ENCODE assay signal across 10 cellular contexts in the genomic region with DNA sequence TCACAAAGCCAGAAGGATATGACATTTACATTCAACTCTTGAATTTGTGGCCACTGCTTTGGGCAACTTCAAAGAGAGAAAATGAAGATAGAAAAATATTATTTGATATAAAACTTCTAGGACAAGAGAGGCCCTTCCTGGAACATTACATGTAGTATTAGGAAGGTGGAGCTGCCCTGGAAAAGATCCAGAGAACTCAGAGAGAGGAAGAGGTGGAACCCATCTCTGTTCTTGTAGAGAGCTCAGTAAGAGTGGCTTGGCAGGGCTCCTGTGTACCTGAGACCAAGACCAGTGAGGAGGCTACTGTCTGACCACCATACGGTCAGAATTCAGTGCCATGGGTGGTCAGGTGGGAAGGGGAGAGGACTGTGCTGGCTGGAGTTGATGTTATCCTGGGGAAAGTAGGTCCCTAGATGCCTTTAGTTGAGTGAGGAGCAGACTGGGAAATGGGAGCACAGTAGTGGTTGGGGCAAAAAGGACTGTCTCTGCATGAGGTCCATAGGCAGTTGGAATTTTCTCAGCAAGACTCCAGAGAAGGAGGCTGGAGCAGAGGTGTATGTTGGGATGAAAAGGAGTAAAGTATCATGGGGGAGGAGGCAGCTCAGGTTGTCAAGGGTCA. TPM values are rescaled to one million over a fixed set of nuclear protein-coding genes. Genes with fewer than 3 reads are reported as not detected.
DNase-seq lines count a peak whose midpoint lies in the region; ATAC-seq and TF ChIP-seq lines count a peak whose summit lies in the region.
"Had no signal": no experiment of that assay in that cellular context is flagged by ENCODE, and none has a peak within 500 bp of the region (broad histone marks: within the 10 kb centered on the region; RNA-seq: fewer than 3 reads in every experiment).

No MANE protein-coding gene starts in this region.

- TF ChIP-seq EP300 in SK-N-SH (IDR thresholded peaks at IDR 0.05; ENCODE audit: borderline replicate concordance in 1 of 2, low read depth in 1 of 2, low read length in 1 of 2): no peak

- peaks cover 40 to 60% of the 10 kb centered on the region in 2 experiments for H3K4me1 ChIP-seq in SK-N-SH (ENCODE audit: control insufficient read depth in 1 of 2, insufficient read depth in 2 of 2, low read depth in 1 of 2, low read length in 1 of 2)
- H3K4me1 ChIP-seq in right atrium auricular region: peaks cover 0 to 64% of the 10 kb centered on the region in 2 donors
- peaks cover 15% of the 10 kb centered on the region for H3K4me1 ChIP-seq in smooth muscle cell (ENCODE audit: low read depth)

- H4K20me1 ChIP-seq in SK-N-SH (ENCODE audit: insufficient read depth): peaks cover 75% of the 10 kb centered on the region
- H4K20me1 ChIP-seq in SU-DHL-6 (ENCODE audit: low read depth, low read length): no peaks in the 10 kb centered on the region
- peaks cover 28% of the 10 kb centered on the region for H4K20me1 ChIP-seq in smooth muscle cell (ENCODE audit: low read depth)

- H3K4me2 ChIP-seq in SK-N-SH (peak overlapping the region; percentile 22; the same call in 1 of the 2 replicates), SU-DHL-6 (ENCODE audit: low read depth, low read length, poor library complexity, severe bottlenecking) (peak overlapping the region; percentile 49), smooth muscle cell (no peak overlapping the region)

- CTCF ChIA-PET in SK-N-SH (lab: Yijun Ruan, JAX): interaction anchor here (1.0 to 2.1 kb wide), 4 partner anchors 22 to 85 kb away, joined by 4 to 10 read pairs (median 4); no protein-coding TSS in a partner anchor

- H3K9me2 ChIP-seq in SK-N-SH: no peaks in the 10 kb centered on the region
- H3K9me2 ChIP-seq in SU-DHL-6 (replicated peaks; ENCODE audit: insufficient read depth, low read length): no peaks in the 10 kb centered on the region

- H3K9me3 ChIP-seq in SK-N-SH: no peaks in the 10 kb centered on the region
- no peaks in the 10 kb centered on the region for H3K9me3 ChIP-seq in SU-DHL-6 (ENCODE audit: insufficient read depth, low read length)
- peaks cover 0 to 6% of the 10 kb centered on the region in 2 donors for H3K9me3 ChIP-seq in right atrium auricular region
- H3K9me3 ChIP-seq in smooth muscle cell (replicated peaks; ENCODE audit: low read depth): no peaks in the 10 kb centered on the region
- H3K9me3 ChIP-seq: ovary had no signal

- H3K4me3 ChIP-seq in SK-N-SH (ENCODE audit: low read depth in 2 of 2, low read length in 1 of 2) (no peak overlapping the region), SU-DHL-6 (ENCODE audit: insufficient read depth, low read length, poor library complexity, severe bottlenecking) (peak overlapping the region; percentile 15), right atrium auricular region (no peak overlapping the region), smooth muscle cell (no peak overlapping the region)
- H3K4me3 ChIP-seq: ovary had no signal

- TF ChIP-seq CTCF in SK-N-SH (IDR thresholded peaks at IDR 0.05): no peak
- TF ChIP-seq CTCF in SU-DHL-6 (IDR thresholded peaks at IDR 0.05; ENCODE audit: insufficient read depth, low read length, poor library complexity, severe bottlenecking): no peak
- no peak for TF ChIP-seq CTCF in right atrium auricular region (IDR thresholded peaks at IDR 0.05)
- TF ChIP-seq CTCF in smooth muscle cell (IDR thresholded peaks at IDR 0.05; ENCODE audit: borderline replicate concordance, insufficient read depth, poor library complexity, severe bottlenecking): no peak

- H3K36me3 ChIP-seq in SK-N-SH (replicated peaks in 1 of 2; ENCODE audit: control insufficient read depth in 1 of 2, insufficient read depth in 2 of 2, low read length in 1 of 2) (peaks cover 36 to 50% of the 10 kb centered on the region in 2 experiments), SU-DHL-6 (ENCODE audit: low read length) (no peaks in the 10 kb centered on the region), right atrium auricular region (peaks cover 6% of the 10 kb centered on the region), smooth muscle cell (ENCODE audit: low read depth) (peaks cover 6% of the 10 kb centered on the region)
- H3K36me3 ChIP-seq: ovary had no signal

- no peak for TF ChIP-seq RAD21 in SK-N-SH (IDR thresholded peaks at IDR 0.05; ENCODE audit: low read length)

- no peak for DNase-seq in SK-N-SH
- DNase-seq in right atrium auricular region (ENCODE audit: low spot score): no peak
- DNase-seq in smooth muscle cell (lab: John Stamatoyannopoulos, UW; ENCODE audit: unreplicated experiment): no peak
- DNase-seq in NCI-H226: no peak
- no peak for DNase-seq in NCI-H1048 (lab: John Stamatoyannopoulos, UW)
- DNase-seq: brain microvascular endothelial cell, ovary had no signal

- H3K9ac ChIP-seq in SK-N-SH (peak overlapping the region; percentile 27; the same call in 1 of the 2 replicates), SU-DHL-6 (ENCODE audit: low read length) (peak overlapping the region; percentile 31), smooth muscle cell (ENCODE audit: low read depth) (peak overlapping the region; percentile 36)

- peaks cover 50% of the 10 kb centered on the region for H3K79me2 ChIP-seq in SK-N-SH (ENCODE audit: insufficient read depth)
- H3K79me2 ChIP-seq in SU-DHL-6 (ENCODE audit: insufficient read depth, low read length): no peaks in the 10 kb centered on the region
- peaks cover 46% of the 10 kb centered on the region for H3K79me2 ChIP-seq in smooth muscle cell (ENCODE audit: low read depth)

- H3K27me3 ChIP-seq in SK-N-SH (ENCODE audit: insufficient read depth) (no peaks in the 10 kb centered on the region), SU-DHL-6 (ENCODE audit: low read length) (no peaks in the 10 kb centered on the region), right atrium auricular region (no peaks in the 10 kb centered on the region), smooth muscle cell (ENCODE audit: low read depth) (no peaks in the 10 kb centered on the region)
- H3K27me3 ChIP-seq: brain microvascular endothelial cell, ovary had no signal

- peaks cover 76% of the 10 kb centered on the region for H3F3A ChIP-seq in SK-N-SH (replicated peaks; ENCODE audit: insufficient read depth)
- no peaks in the 10 kb centered on the region for H3F3A ChIP-seq in SU-DHL-6 (ENCODE audit: insufficient read depth)
- H3F3A ChIP-seq in smooth muscle cell (ENCODE audit: low read depth): peaks cover 44% of the 10 kb centered on the region

- POLR2A ChIA-PET in SK-N-SH (lab: Yijun Ruan, JAX): no interaction called here

- ATAC-seq in SK-N-SH treated with all-trans-retinoic acid at 6 μM for 48 hours (no peak), HG03442 (IDR thresholded peaks at IDR 0.05; ENCODE audit: unreplicated experiment) (no peak)

- H3K27ac ChIP-seq in SK-N-SH (ENCODE audit: low read depth in 2 of 2, low read length in 1 of 2) (peak overlapping the region; percentile 36 to 72), SU-DHL-6 (ENCODE audit: low read depth, low read length) (peak overlapping the region; percentile 70), right atrium auricular region (peak overlapping the region; percentile 52 to 75), smooth muscle cell (ENCODE audit: low read depth) (peak overlapping the region; percentile 95)
- H3K27ac ChIP-seq: ovary had no signal

- WGBS in SK-N-SH (ENCODE audit: low lambda C conversion rate): 100% methylated on average over 1 of the region's 1 CpG
- WGBS in smooth muscle cell (ENCODE audit: low lambda C conversion rate): 100% methylated on average over 1 of the region's 1 CpG

- H2AFZ ChIP-seq in SK-N-SH (ENCODE audit: low read depth): no peak overlapping the region
- H2AFZ ChIP-seq in SU-DHL-6 (ENCODE audit: low read depth, low read length, severe bottlenecking): peak overlapping the region; percentile 67
- H2AFZ ChIP-seq in smooth muscle cell (ENCODE audit: low read depth): no peak overlapping the region

TF ChIP-seq in SK-N-SH, 30 proteins besides CTCF, POLR2A, EP300 and RAD21 (continues in another document):
- TF ChIP-seq, protein P1, sequence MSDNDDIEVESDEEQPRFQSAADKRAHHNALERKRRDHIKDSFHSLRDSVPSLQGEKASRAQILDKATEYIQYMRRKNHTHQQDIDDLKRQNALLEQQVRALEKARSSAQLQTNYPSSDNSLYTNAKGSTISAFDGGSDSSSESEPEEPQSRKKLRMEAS (IDR thresholded peaks at IDR 0.05; ENCODE audit: low read depth): no peak
- TF ChIP-seq, protein P2, sequence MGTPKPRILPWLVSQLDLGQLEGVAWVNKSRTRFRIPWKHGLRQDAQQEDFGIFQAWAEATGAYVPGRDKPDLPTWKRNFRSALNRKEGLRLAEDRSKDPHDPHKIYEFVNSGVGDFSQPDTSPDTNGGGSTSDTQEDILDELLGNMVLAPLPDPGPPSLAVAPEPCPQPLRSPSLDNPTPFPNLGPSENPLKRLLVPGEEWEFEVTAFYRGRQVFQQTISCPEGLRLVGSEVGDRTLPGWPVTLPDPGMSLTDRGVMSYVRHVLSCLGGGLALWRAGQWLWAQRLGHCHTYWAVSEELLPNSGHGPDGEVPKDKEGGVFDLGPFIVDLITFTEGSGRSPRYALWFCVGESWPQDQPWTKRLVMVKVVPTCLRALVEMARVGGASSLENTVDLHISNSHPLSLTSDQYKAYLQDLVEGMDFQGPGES (IDR thresholded peaks at IDR 0.05; ENCODE audit: low read depth, low read length): no peak
- no peak for TF ChIP-seq FOXM1 (IDR thresholded peaks at IDR 0.05; ENCODE audit: low read depth)
- no peak for TF ChIP-seq GABPA (IDR thresholded peaks at IDR 0.05; ENCODE audit: low read depth)
- TF ChIP-seq RFX5 (IDR thresholded peaks at IDR 0.05; ENCODE audit: low read length): no peak

TF ChIP-seq in SK-N-SH treated with all-trans-retinoic acid at 6 μM for 48 hours, 23 proteins besides CTCF, POLR2A, EP300 and RAD21:
- no peak for TF ChIP-seq SNAI2 (CRISPR knock-in tag; IDR thresholded peaks at IDR 0.05)
- no peak for TF ChIP-seq ZFP30 (CRISPR knock-in tag; IDR thresholded peaks at IDR 0.05)
- TF ChIP-seq ESRRG (CRISPR knock-in tag; IDR thresholded peaks at IDR 0.05): no peak
- no peak for TF ChIP-seq ZNF565 (CRISPR knock-in tag; conservative IDR thresholded peaks at IDR 0.05; ENCODE audit: low read depth)

RNA-seq across cellular contexts. Expression of a gene that starts 7.6 kb away (rescaled TPM):
- polyA plus RNA-seq in SK-N-SH (2012; rRNA removed): 2,247 and 2,678 TPM in 2 replicates
- polyA plus RNA-seq in SK-N-SH (2012; cell fraction: cytosol; rRNA removed): 1,829 and 2,247 TPM in 2 replicates
- 2,574 and 3,187 TPM in 2 replicates for polyA plus RNA-seq in SK-N-SH (2012; cell fraction: nucleus; rRNA removed)
- 10 to 100 TPM; 30.4 to 65.0 TPM for total RNA-seq in right atrium auricular region
- total RNA-seq in smooth muscle cell: 2,635 and 2,673 TPM in 2 replicates
- polyA plus RNA-seq in smooth muscle cell: 2,505 and 2,991 TPM in 2 replicates

Comparison
In these comparisons a context has a peak if more than half of its experiments do, and no peak if none do; other contexts are left out.
1. RNA of a gene that starts 7.6 kb away (total RNA-seq): 2,635 to 2,673 TPM in smooth muscle cell; 30.4 to 65.0 TPM in right atrium auricular region; every median in the first group is over 10 times any median in the second.
2. Peak in every context shown above with its lines, with median percentiles within 50 percentile points of each other: H3K27ac ChIP-seq and H3K9ac ChIP-seq.